8 cellular contexts compared by ENCODE assay signal in genomic region chr1:234605983-234606730, GRCh38. TPM values are rescaled to one million over a fixed set of nuclear protein-coding genes. Genes with fewer than 3 reads are reported as not detected.
DNase-seq lines count a peak whose midpoint lies in the region; ATAC-seq and TF ChIP-seq lines count a peak whose summit lies in the region.

No MANE protein-coding gene starts in this region.

- H3K4me1 Mint-ChIP-seq in Calu3 (ENCODE audit: low read depth, unreplicated experiment), result peaks cover 55% of the 10 kb centered on the region
- peaks cover 58 to 69% (median 60%) of the 10 kb centered on the region in 3 donors for H3K4me1 Mint-ChIP-seq in T-cell

- H3K9me3 ChIP-seq in subcutaneous abdominal adipose tissue (ENCODE audit: control insufficient read depth in 5 of 5, low read length in 5 of 5), result no peaks in the 10 kb centered on the region

- peaks cover 13 to 79% (median 67%) of the 10 kb centered on the region in 5 donors for H3K4me1 ChIP-seq in subcutaneous abdominal adipose tissue (ENCODE audit: control insufficient read depth in 5 of 5, insufficient read depth in 5 of 5, low read length in 5 of 5)

- CTCF ChIA-PET in Calu3 (lab: Charles Lee), result interaction anchor here (0.6 to 1.2 kb wide), 2 partner anchors 112 to 487 kb away, joined by 4 read pairs; no protein-coding TSS in a partner anchor
- CTCF ChIA-PET in T-cell (lab: Charles Lee), result no interaction called here

- H3K27me3 Mint-ChIP-seq in Calu3 (ENCODE audit: unreplicated experiment) (no peaks in the 10 kb centered on the region), T-cell (no peaks in the 10 kb centered on the region)

- peak; percentile 58 for DNase-seq in Calu3
- DNase-seq in Kasumi-1 (lab: John Stamatoyannopoulos, UW), result peak; percentile 35 to 66
- DNase-seq in T-cell, result peak in 27 of 34 experiments; percentile 17 to 60 (median 38)
- peak; percentile 57 for DNase-seq in cerebellum (ENCODE audit: low spot score)
- peak; percentile 58 to 81 for DNase-seq in lung microvascular endothelial cell (ENCODE audit: low read depth in 2 of 2)

- H3K36me3 Mint-ChIP-seq in Calu3 (ENCODE audit: insufficient read depth, unreplicated experiment), result peaks cover 96% of the 10 kb centered on the region
- H3K36me3 Mint-ChIP-seq in T-cell, result peaks cover 41% of the 10 kb centered on the region

- ATAC-seq in T-cell (replicated peaks in 1 of 4) (no peak), GM21515 (IDR thresholded peaks at IDR 0.05; ENCODE audit: unreplicated experiment) (no peak), HG02678 (IDR thresholded peaks at IDR 0.05; ENCODE audit: unreplicated experiment) (no peak)

- TF ChIP-seq CTCF in Calu3 (IDR thresholded peaks at IDR 0.05; ENCODE audit: unreplicated experiment), result no peak

- peak overlapping the region; percentile 81 to 96 (median 86) for H3K4me3 ChIP-seq in subcutaneous abdominal adipose tissue (ENCODE audit: low read depth in 1 of 5, low read length in 5 of 5)

- intact Hi-C loops in Calu3 (cut with micrococcal nuclease; ENCODE audit: unreplicated experiment), result no loop called here

- peak overlapping the region; percentile 83 to 93 (median 89) for H3K9ac ChIP-seq in subcutaneous abdominal adipose tissue (ENCODE audit: low read length in 5 of 5)

- H3K27ac Mint-ChIP-seq in Calu3 (ENCODE audit: unreplicated experiment) (peak overlapping the region; percentile 96), T-cell (peak overlapping the region; percentile 92 to 96)

- peak overlapping the region; percentile 99 for H3K27ac ChIP-seq in subcutaneous abdominal adipose tissue (ENCODE audit: low read depth, low read length)

- POLR2A ChIA-PET in T-cell (lab: Charles Lee), result interaction anchor here in 1 of 2 donors (0.6 to 0.7 kb wide), 3 partner anchors 118 to 485 kb away, joined by 3 to 7 read pairs (median 4); no protein-coding TSS in a partner anchor

- H3K36me3 ChIP-seq in subcutaneous abdominal adipose tissue (ENCODE audit: control insufficient read depth in 5 of 5, insufficient read depth in 5 of 5, low read length in 5 of 5), result peaks cover 2 to 26% (median 13%) of the 10 kb centered on the region in 5 donors

- BruUV-seq in Calu3 (replicated peaks; lab: Mats Ljungman, UMichigan), result no TSS peak

- no peaks in the 10 kb centered on the region for H3K27me3 ChIP-seq in subcutaneous abdominal adipose tissue (ENCODE audit: control insufficient read depth in 5 of 5, insufficient read depth in 4 of 5, low read length in 5 of 5)

- H3K9me3 Mint-ChIP-seq in Calu3 (ENCODE audit: low read depth, unreplicated experiment) (no peaks in the 10 kb centered on the region), T-cell (no peaks in the 10 kb centered on the region)

- peak overlapping the region; percentile 89 for H3K4me3 Mint-ChIP-seq in Calu3 (ENCODE audit: low read depth, unreplicated experiment)
- H3K4me3 Mint-ChIP-seq in T-cell, result peak overlapping the region; percentile 90 to 94 (median 90)

RNA-seq across cellular contexts. Expression of gene IRF2BP2, which starts 3.8 kb away (rescaled TPM):
- total RNA-seq in Calu3 (2022) (192 and 196 TPM in 2 replicates), T-cell (100 to 1,000 TPM; 141 to 406 (median 163) TPM), cerebellum (96.2 TPM), lung microvascular endothelial cell (66.3 and 70.2 TPM in 2 replicates)
